In the genomic region with DNA sequence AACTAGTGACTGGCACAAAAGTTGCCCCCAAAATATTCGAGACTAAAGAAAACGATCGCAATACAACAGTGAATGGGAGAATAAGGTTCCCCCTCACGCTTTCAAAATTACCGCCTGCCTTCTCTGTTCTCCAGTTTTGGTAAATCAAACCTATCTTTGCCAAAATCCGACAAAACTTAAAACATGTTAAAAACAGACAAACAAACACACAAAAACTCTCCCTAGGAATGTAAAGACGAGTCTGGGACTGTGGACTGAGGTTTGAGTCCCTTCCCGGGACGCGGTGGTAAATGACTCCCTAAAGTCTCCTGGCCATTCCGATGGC, we compare ENCODE assay signal across 9 cellular contexts. TPM values are rescaled to one million over a fixed set of nuclear protein-coding genes. Genes with fewer than 3 reads are reported as not detected.
DNase-seq lines count a peak whose midpoint lies in the region; ATAC-seq and TF ChIP-seq lines count a peak whose summit lies in the region.
"Had no signal": no experiment of that assay in that cellular context is flagged by ENCODE, and none has a peak within 500 bp of the region (broad histone marks: within the 10 kb centered on the region; RNA-seq: fewer than 3 reads in every experiment).

No MANE protein-coding gene starts in this region.

- peak overlapping the region; percentile 87 for H3K27ac ChIP-seq in brain microvascular endothelial cell
- H3K27ac ChIP-seq in tibial nerve, result peak overlapping the region in 3 of 4 donors; percentile 72 to 86 (median 79)

- H3K27me3 Mint-ChIP-seq in activated naive CD4-positive, alpha-beta T cell treated with anti-CD3 and anti-CD28 coated beads for 36 hours (ENCODE audit: low read depth), result peaks cover 20% of the 10 kb centered on the region
- peaks cover 14% of the 10 kb centered on the region for H3K27me3 Mint-ChIP-seq in memory B cell

- in situ Hi-C loops in brain microvascular endothelial cell (cut with HindIII; ENCODE audit: low pct_ligation_motif_present, low sequenced_read_pairs), result no loop called here

- peak overlapping the region; percentile 75 for H3K27ac Mint-ChIP-seq in activated naive CD4-positive, alpha-beta T cell treated with anti-CD3 and anti-CD28 coated beads for 36 hours
- no peak overlapping the region for H3K27ac Mint-ChIP-seq in memory B cell

- H3K27me3 ChIP-seq in brain microvascular endothelial cell (replicated peaks), result no peaks in the 10 kb centered on the region
- peaks cover 0 to 34% of the 10 kb centered on the region in 2 donors for H3K27me3 ChIP-seq in tibial nerve

- peaks cover 22% of the 10 kb centered on the region for H3K4me1 Mint-ChIP-seq in activated naive CD4-positive, alpha-beta T cell treated with anti-CD3 and anti-CD28 coated beads for 36 hours (ENCODE audit: low read depth)
- peaks cover 3% of the 10 kb centered on the region for H3K4me1 Mint-ChIP-seq in memory B cell

- intact Hi-C loops in activated naive CD4-positive, alpha-beta T cell treated with anti-CD3 and anti-CD28 coated beads for 36 hours (cut with micrococcal nuclease), result loop anchor here (1.0 to 2.0 kb wide), 2 partner anchors 29 to 57 kb away; partner anchors contain the start of gene OSBPL1A

- H3K4me1 ChIP-seq in tibial nerve, result peaks cover 0 to 14% (median 6%) of the 10 kb centered on the region in 4 donors

- WGBS in tibial nerve, 2 donors, result 28 to 30% methylated on average over 11 of the region's 11 CpGs

- no peak for DNase-seq in activated naive CD4-positive, alpha-beta T cell treated with anti-CD3 and anti-CD28 coated beads for 36 hours
- DNase-seq in activated naive CD4-positive, alpha-beta T cell treated with Interleukin-2 at 50 U/mL for 16 hours, result no peak
- DNase-seq in brain microvascular endothelial cell, result no peak
- no peak for DNase-seq in memory B cell (ENCODE audit: low spot score in 2 of 2)
- DNase-seq in tibial nerve (ENCODE audit: low spot score in 2 of 2), result no peak
- no peak for DNase-seq in C1 segment of cervical spinal cord (lab: John Stamatoyannopoulos, UW)

- no peak for TF ChIP-seq POLR2A in tibial nerve (IDR thresholded peaks at IDR 0.05)

- H3K9me3 ChIP-seq in tibial nerve, result no peaks in the 10 kb centered on the region

- CTCF ChIA-PET in activated naive CD4-positive, alpha-beta T cell treated with anti-CD3 and anti-CD28 coated beads for 36 hours (lab: Charles Lee), result interaction anchor here (1.4 kb wide), 1 partner anchor 63 kb away, joined by 3 read pairs; no protein-coding TSS in a partner anchor

- H3K4me3 ChIP-seq in brain microvascular endothelial cell (ENCODE audit: low read depth, low read length), result peak overlapping the region; percentile 76
- H3K4me3 ChIP-seq in tibial nerve, result peak overlapping the region; percentile 66 to 85 (median 78)

- no peak for ATAC-seq in memory B cell (ENCODE audit: low read depth)
- no peak for ATAC-seq in HG03565 (IDR thresholded peaks at IDR 0.05; ENCODE audit: unreplicated experiment)
- no peak for ATAC-seq in GM18868 (IDR thresholded peaks at IDR 0.05; ENCODE audit: unreplicated experiment)

- H3K4me3 Mint-ChIP-seq in activated naive CD4-positive, alpha-beta T cell treated with anti-CD3 and anti-CD28 coated beads for 36 hours, result peak overlapping the region; percentile 77
- H3K4me3 Mint-ChIP-seq in memory B cell, result peak overlapping the region; percentile 91

- H3K9me3 Mint-ChIP-seq in activated naive CD4-positive, alpha-beta T cell treated with anti-CD3 and anti-CD28 coated beads for 36 hours, result peaks cover 3% of the 10 kb centered on the region
- H3K9me3 Mint-ChIP-seq in memory B cell, result peaks cover 10% of the 10 kb centered on the region

- TF ChIP-seq EP300 in tibial nerve (IDR thresholded peaks at IDR 0.05), result no peak

- TF ChIP-seq CTCF in brain microvascular endothelial cell (IDR thresholded peaks at IDR 0.05; ENCODE audit: low read depth, low read length, missing control alignments) (no peak), tibial nerve (IDR thresholded peaks at IDR 0.05) (no peak)

- H3K36me3 Mint-ChIP-seq in activated naive CD4-positive, alpha-beta T cell treated with anti-CD3 and anti-CD28 coated beads for 36 hours (ENCODE audit: low read depth), result peaks cover 15% of the 10 kb centered on the region
- H3K36me3 Mint-ChIP-seq in memory B cell, result peaks cover 13% of the 10 kb centered on the region

- H3K36me3 ChIP-seq in brain microvascular endothelial cell (replicated peaks), result no peaks in the 10 kb centered on the region
- peaks cover 0 to 13% (median 0%) of the 10 kb centered on the region in 3 donors for H3K36me3 ChIP-seq in tibial nerve

RNA-seq across cellular contexts. Expression of gene IMPACT, which starts 0.4 kb away (rescaled TPM):
- total RNA-seq in activated naive CD4-positive, alpha-beta T cell treated with anti-CD3 and anti-CD28 coated beads for 36 hours, result 10 to 100 TPM; 19.4 to 19.9 TPM
- 10 to 100 TPM; 18.6 to 30.2 (median 21.7) TPM for total RNA-seq in tibial nerve

RNA-seq across cellular contexts. Expression of gene OSBPL1A, which starts 28.4 kb away (rescaled TPM):
- total RNA-seq in activated naive CD4-positive, alpha-beta T cell treated with anti-CD3 and anti-CD28 coated beads for 36 hours, result 1 to 10 TPM; 2.4 to 2.7 TPM
- total RNA-seq in tibial nerve, result 100 to 1,000 TPM in 2 of 4 donors, 10 to 100 TPM in 2; 81.4 to 109 (median 99.3) TPM

RNA-seq across cellular contexts. Expression of gene HRH4, which starts 34.4 kb away (rescaled TPM):
- total RNA-seq in activated naive CD4-positive, alpha-beta T cell treated with anti-CD3 and anti-CD28 coated beads for 36 hours, result not detected
- total RNA-seq in tibial nerve, result under 1 TPM in 1 of 4 donors, not detected in 3; 0.60 TPM
- total RNA-seq: activated CD8-positive, alpha-beta memory T cell treated with anti-CD3 and anti-CD28 coated beads for 36 hours had no signal

Comparison
In these comparisons a context has a peak if more than half of its experiments do, and no peak if none do; other contexts are left out.
1. RNA of gene OSBPL1A, which starts 28.4 kb away (total RNA-seq): 81.4 to 109 TPM in tibial nerve; 2.4 to 2.7 TPM in activated naive CD4-positive, alpha-beta T cell treated with anti-CD3 and anti-CD28 coated beads for 36 hours; every median in the first group is over 10 times any median in the second.